In genomic region chr13:50033696-50034095, GRCh38 we compare ENCODE assay signal across 19 cellular contexts. TPM values are rescaled to one million over a fixed set of nuclear protein-coding genes. Genes with fewer than 3 reads are reported as not detected.
DNase-seq lines count a peak whose midpoint lies in the region; ATAC-seq and TF ChIP-seq lines count a peak whose summit lies in the region.
"Had no signal": no experiment of that assay in that cellular context is flagged by ENCODE, and none has a peak within 500 bp of the region (broad histone marks: within the 10 kb centered on the region; RNA-seq: fewer than 3 reads in every experiment).

No MANE protein-coding gene starts in this region.

- H3K79me2 ChIP-seq in GM23248 (ENCODE audit: insufficient read depth) = no peaks in the 10 kb centered on the region

- no peak overlapping the region for H3K4me3 ChIP-seq in GM23248
- no peak overlapping the region for H3K4me3 ChIP-seq in astrocyte of the spinal cord (ENCODE audit: low read depth, low read length)
- no peak overlapping the region for H3K4me3 ChIP-seq in esophagus squamous epithelium
- H3K4me3 ChIP-seq: neural progenitor cell, vagina had no signal

- H3K4me2 ChIP-seq in GM23248 (ENCODE audit: unreplicated experiment) = no peak overlapping the region
- H3K4me2 ChIP-seq: neural progenitor cell had no signal

- no peaks in the 10 kb centered on the region for H4K20me1 ChIP-seq in GM23248 (ENCODE audit: insufficient read depth)

- H3K27ac ChIP-seq in GM23248 (no peak overlapping the region), esophagus squamous epithelium (no peak overlapping the region)
- H3K27ac ChIP-seq: neural progenitor cell, vagina had no signal

- DNase-seq in AG08395 (ENCODE audit: low spot score) = peak; percentile 6
- DNase-seq in GM23248 = peak; percentile 33
- peak; percentile 35 for DNase-seq in astrocyte of the spinal cord (ENCODE audit: low read depth, low spot score)
- peak; percentile 73 for DNase-seq in iris pigment epithelial cell (ENCODE audit: low read depth)
- no peak for DNase-seq in esophagus squamous epithelium (lab: John Stamatoyannopoulos, UW)
- no peak for DNase-seq in NCI-H2029 treated with DMSO at 0.1 percent for 48 hours (lab: John Stamatoyannopoulos, UW)
- DNase-seq in activated CD4-positive, alpha-beta T cell treated with anti-CD3 and anti-CD28 coated beads for 48 hours = no peak
- DNase-seq: activated CD4-positive, alpha-beta memory T cell treated with anti-CD3 and anti-CD28 coated beads for 36 hours; activated naive CD4-positive, alpha-beta T cell treated with Interleukin-2 at 50 U/mL for 16 hours; aorta; CD4-positive, alpha-beta memory T cell; NCI-H2171; stimulated activated CD8-positive, alpha-beta memory T cell treated with anti-CD3 and anti-CD28 coated beads, Interleukin-4, amount 100 ng/mL, for 48 hours; T-cell had no signal

- no peak overlapping the region for H3K9ac ChIP-seq in GM23248
- H3K9ac ChIP-seq: neural progenitor cell had no signal

- H2AFZ ChIP-seq in GM23248 = 0 out of 2 replicates have a peak overlapping the region, but pooled peaks have one; percentile 4
- H2AFZ ChIP-seq: neural progenitor cell had no signal

- H3K4me1 ChIP-seq in GM23248 (ENCODE audit: insufficient read depth) (peaks cover 8% of the 10 kb centered on the region; the same call in 1 of the 2 replicates), esophagus squamous epithelium (no peaks in the 10 kb centered on the region)
- H3K4me1 ChIP-seq: neural progenitor cell, vagina had no signal

- no peaks in the 10 kb centered on the region for H3K9me2 ChIP-seq in GM23248 (ENCODE audit: insufficient read depth)

- no peak for TF ChIP-seq CTCF in astrocyte of the spinal cord (IDR thresholded peaks at IDR 0.05; ENCODE audit: low read depth, low read length)
- TF ChIP-seq CTCF in esophagus squamous epithelium (IDR thresholded peaks at IDR 0.05) = no peak

- no peak for ATAC-seq in HG02870 (IDR thresholded peaks at IDR 0.05; ENCODE audit: unreplicated experiment)
- ATAC-seq: left lobe of liver, Right ventricle myocardium inferior, T-cell had no signal

- no peaks in the 10 kb centered on the region for H3K27me3 ChIP-seq in GM23248 (replicated peaks; ENCODE audit: insufficient read depth)
- no peaks in the 10 kb centered on the region for H3K27me3 ChIP-seq in esophagus squamous epithelium
- H3K27me3 ChIP-seq: neural progenitor cell, vagina had no signal

- H3K9me3 ChIP-seq in GM23248 (ENCODE audit: low read depth) (no peaks in the 10 kb centered on the region), esophagus squamous epithelium (no peaks in the 10 kb centered on the region)
- H3K9me3 ChIP-seq: vagina had no signal

- in situ Hi-C loops in GM23248 (cut with MboI) = no loop called here
- in situ Hi-C loops in astrocyte of the spinal cord (cut with HindIII; ENCODE audit: low sequenced_read_pairs) = no loop called here

- no peaks in the 10 kb centered on the region; the same call in none of the 2 replicates for H3F3A ChIP-seq in GM23248 (ENCODE audit: insufficient read depth)

- intact Hi-C loops in esophagus squamous epithelium (cut with DNase I) = no loop called here

- TF ChIP-seq POLR2A in esophagus squamous epithelium (IDR thresholded peaks at IDR 0.05) = no peak

- no peaks in the 10 kb centered on the region for H3K36me3 ChIP-seq in GM23248 (ENCODE audit: low read depth)
- no peaks in the 10 kb centered on the region for H3K36me3 ChIP-seq in esophagus squamous epithelium
- H3K36me3 ChIP-seq: neural progenitor cell, vagina had no signal

RNA-seq across cellular contexts. Expression of gene KCNRG, which starts 18.5 kb away (rescaled TPM):
- 0.97 TPM in 1 of 2 replicates, not detected in the other for total RNA-seq in GM23248 (2014; rRNA removed; shearing (Covaris generic))
- polyA plus RNA-seq in GM23248 (2016; fragmentation: Nextera tagmentation; extraction: Ambion mirVana) = 0.15 and 0.30 TPM in 2 replicates
- total RNA-seq in esophagus squamous epithelium = 1 to 10 TPM in 3 of 4 donors, not detected in 1; 1.1 to 3.6 (median 2.9) TPM
- total RNA-seq: activated CD4-positive, alpha-beta memory T cell treated with anti-CD3 and anti-CD28 coated beads for 36 hours; left lobe of liver; vagina had no signal

RNA-seq across cellular contexts. Expression of gene TRIM13, which starts 36.9 kb away (rescaled TPM):
- 20.2 and 22.3 TPM in 2 replicates for total RNA-seq in GM23248 (2014; rRNA removed; shearing (Covaris generic))
- 24.0 and 24.3 TPM in 2 replicates for polyA plus RNA-seq in GM23248 (2016; fragmentation: Nextera tagmentation; extraction: Ambion mirVana)
- 10 to 100 TPM; 22.8 to 28.8 (median 26.5) TPM for total RNA-seq in esophagus squamous epithelium

Comparison
In these comparisons a context has a peak if more than half of its experiments do, and no peak if none do; other contexts are left out.
1. DNase-seq: peak in AG08395 (single experiment), GM23248 (single experiment), astrocyte of the spinal cord (single experiment) and iris pigment epithelial cell (single experiment); none in esophagus squamous epithelium (single experiment), NCI-H2029 treated with DMSO at 0.1 percent for 48 hours (single experiment) and activated CD4-positive, alpha-beta T cell treated with anti-CD3 and anti-CD28 coated beads for 48 hours (single experiment).